Comparison of ENCODE assay signal across 1 cellular context in the genomic region with DNA sequence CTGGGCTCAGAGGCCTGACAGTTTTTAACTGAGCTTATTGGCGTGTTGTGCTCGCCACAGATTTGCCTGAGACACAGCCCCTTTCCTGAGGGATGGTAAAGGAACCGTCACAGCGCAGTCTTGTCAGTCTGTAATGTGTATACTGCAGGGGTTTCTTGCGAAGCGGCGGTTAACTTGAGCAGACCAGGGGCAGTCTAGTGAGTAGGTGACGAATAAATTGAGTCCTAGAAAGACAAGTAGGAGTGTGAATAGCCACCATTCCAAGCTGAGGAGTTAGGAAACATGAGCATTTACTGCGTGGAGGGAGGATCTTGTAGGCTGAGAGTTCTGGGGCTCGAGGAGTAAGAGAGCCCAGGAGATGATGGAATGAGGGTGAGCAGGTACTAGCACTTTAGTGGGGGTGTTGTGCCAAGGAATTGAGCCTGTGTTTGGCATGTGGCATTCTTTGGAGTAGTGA.
TF ChIP-seq lines count a peak whose summit lies in the region.

No MANE protein-coding gene starts in this region.

TF ChIP-seq in WTC11, 78 proteins besides CTCF, POLR2A, EP300 and RAD21 (continued from another document):
- TF ChIP-seq, protein P1, sequence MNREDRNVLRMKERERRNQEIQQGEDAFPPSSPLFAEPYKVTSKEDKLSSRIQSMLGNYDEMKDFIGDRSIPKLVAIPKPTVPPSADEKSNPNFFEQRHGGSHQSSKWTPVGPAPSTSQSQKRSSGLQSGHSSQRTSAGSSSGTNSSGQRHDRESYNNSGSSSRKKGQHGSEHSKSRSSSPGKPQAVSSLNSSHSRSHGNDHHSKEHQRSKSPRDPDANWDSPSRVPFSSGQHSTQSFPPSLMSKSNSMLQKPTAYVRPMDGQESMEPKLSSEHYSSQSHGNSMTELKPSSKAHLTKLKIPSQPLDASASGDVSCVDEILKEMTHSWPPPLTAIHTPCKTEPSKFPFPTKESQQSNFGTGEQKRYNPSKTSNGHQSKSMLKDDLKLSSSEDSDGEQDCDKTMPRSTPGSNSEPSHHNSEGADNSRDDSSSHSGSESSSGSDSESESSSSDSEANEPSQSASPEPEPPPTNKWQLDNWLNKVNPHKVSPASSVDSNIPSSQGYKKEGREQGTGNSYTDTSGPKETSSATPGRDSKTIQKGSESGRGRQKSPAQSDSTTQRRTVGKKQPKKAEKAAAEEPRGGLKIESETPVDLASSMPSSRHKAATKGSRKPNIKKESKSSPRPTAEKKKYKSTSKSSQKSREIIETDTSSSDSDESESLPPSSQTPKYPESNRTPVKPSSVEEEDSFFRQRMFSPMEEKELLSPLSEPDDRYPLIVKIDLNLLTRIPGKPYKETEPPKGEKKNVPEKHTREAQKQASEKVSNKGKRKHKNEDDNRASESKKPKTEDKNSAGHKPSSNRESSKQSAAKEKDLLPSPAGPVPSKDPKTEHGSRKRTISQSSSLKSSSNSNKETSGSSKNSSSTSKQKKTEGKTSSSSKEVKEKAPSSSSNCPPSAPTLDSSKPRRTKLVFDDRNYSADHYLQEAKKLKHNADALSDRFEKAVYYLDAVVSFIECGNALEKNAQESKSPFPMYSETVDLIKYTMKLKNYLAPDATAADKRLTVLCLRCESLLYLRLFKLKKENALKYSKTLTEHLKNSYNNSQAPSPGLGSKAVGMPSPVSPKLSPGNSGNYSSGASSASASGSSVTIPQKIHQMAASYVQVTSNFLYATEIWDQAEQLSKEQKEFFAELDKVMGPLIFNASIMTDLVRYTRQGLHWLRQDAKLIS (CRISPR knock-in tag; IDR thresholded peaks at IDR 0.05; ENCODE audit: borderline replicate concordance): no peak
- no peak for TF ChIP-seq IRF2 (CRISPR knock-in tag; IDR thresholded peaks at IDR 0.05; ENCODE audit: borderline replicate concordance, low read depth)
- no peak for TF ChIP-seq KAT7 (CRISPR knock-in tag; IDR thresholded peaks at IDR 0.05; ENCODE audit: borderline replicate concordance)
